Comparison of ENCODE assay signal across 15 cellular contexts in genomic region chr6:165574770-165575549, GRCh38.
DNase-seq lines count a peak whose midpoint lies in the region; ATAC-seq and TF ChIP-seq lines count a peak whose summit lies in the region.
"Had no signal": no experiment of that assay in that cellular context is flagged by ENCODE, and none has a peak within 500 bp of the region (broad histone marks: within the 10 kb centered on the region; RNA-seq: fewer than 3 reads in every experiment).

No MANE protein-coding gene starts in this region.

- H3K9ac ChIP-seq in endodermal cell (ENCODE audit: extremely low read depth, low read length, poor library complexity, severe bottlenecking) = no peak overlapping the region

- no peak overlapping the region for H3K27ac ChIP-seq in GM23338 (ENCODE audit: low read depth)
- H3K27ac ChIP-seq in endodermal cell (ENCODE audit: low read depth, low read length) = no peak overlapping the region
- peak overlapping the region in 3 of 4 donors; percentile 43 to 50 (median 49) for H3K27ac ChIP-seq in gastrocnemius medialis

- no peaks in the 10 kb centered on the region for H3K9me3 Mint-ChIP-seq in GM23338
- H3K9me3 Mint-ChIP-seq in endodermal cell = peaks cover 2% of the 10 kb centered on the region
- H3K9me3 Mint-ChIP-seq: neural crest cell; stimulated activated naive B cell treated with anti-CD40 and anti-IgM and Interleukin-4, amounts not matched to agents 10 μg/mL and 1 μg/mL and 100 μg/mL, for 72 hours had no signal

- peaks cover 10% of the 10 kb centered on the region for H3K9me2 ChIP-seq in GM23338 (ENCODE audit: insufficient read depth)

- H3F3A ChIP-seq in GM23338 (replicated peaks; ENCODE audit: low read depth) = no peaks in the 10 kb centered on the region

- H3K4me3 Mint-ChIP-seq in GM23338 (no peak overlapping the region), endodermal cell (no peak overlapping the region)
- H3K4me3 Mint-ChIP-seq: neural crest cell; stimulated activated naive B cell treated with anti-CD40 and anti-IgM and Interleukin-4, amounts not matched to agents 10 μg/mL and 1 μg/mL and 100 μg/mL, for 72 hours had no signal

- intact Hi-C loops in gastrocnemius medialis (cut with DNase I; ENCODE audit: low total_unique reads) = no loop called here
- intact Hi-C loops in head of caudate nucleus (cut with DNase I) = no loop called here

- H3K4me1 Mint-ChIP-seq in GM23338 = peaks cover 2% of the 10 kb centered on the region; the same call in 2 of the 3 replicates
- H3K4me1 Mint-ChIP-seq in endodermal cell = peaks cover 22% of the 10 kb centered on the region

- TF ChIP-seq CTCF in GM23338 (conservative IDR thresholded peaks at IDR 0.05; ENCODE audit: low read depth in 2 of 2) = no peak
- TF ChIP-seq CTCF in endodermal cell (conservative IDR thresholded peaks at IDR 0.05) = no peak
- no peak for TF ChIP-seq CTCF in gastrocnemius medialis (IDR thresholded peaks at IDR 0.05 in 4 of 5, conservative IDR thresholded peaks at IDR 0.05 in 1 of 5)

- H3K27ac Mint-ChIP-seq in GM23338 (no peak overlapping the region), endodermal cell (no peak overlapping the region)
- H3K27ac Mint-ChIP-seq: stimulated activated naive B cell treated with anti-CD40 and anti-IgM and Interleukin-4, amounts not matched to agents 10 μg/mL and 1 μg/mL and 100 μg/mL, for 72 hours had no signal

- no peak overlapping the region for H2AFZ ChIP-seq in GM23338

- H3K27me3 Mint-ChIP-seq in GM23338 (ENCODE audit: insufficient read depth, low read depth, poor library complexity) (no peaks in the 10 kb centered on the region), endodermal cell (ENCODE audit: insufficient read depth) (no peaks in the 10 kb centered on the region)
- H3K27me3 Mint-ChIP-seq: stimulated activated naive B cell treated with anti-CD40 and anti-IgM and Interleukin-4, amounts not matched to agents 10 μg/mL and 1 μg/mL and 100 μg/mL, for 72 hours had no signal

- H3K36me3 ChIP-seq in GM23338 (ENCODE audit: insufficient read depth) (no peaks in the 10 kb centered on the region), endodermal cell (ENCODE audit: control insufficient read depth, insufficient read depth, low read length) (peaks cover 10% of the 10 kb centered on the region), gastrocnemius medialis (no peaks in the 10 kb centered on the region)
- H3K36me3 ChIP-seq: esophagus muscularis mucosa had no signal

- 57 to 79% methylated on average over 3 to 4 of the region's 4 CpGs for WGBS in endodermal cell (ENCODE audit: insufficient coverage in 1 of 2, insufficient read length in 1 of 2), 2 experiments

- no peaks in the 10 kb centered on the region for H3K79me2 ChIP-seq in GM23338 (replicated peaks; ENCODE audit: insufficient read depth)

- H3K9me3 ChIP-seq in endodermal cell (ENCODE audit: control insufficient read depth, low read length) = peaks cover 18% of the 10 kb centered on the region
- H3K9me3 ChIP-seq in gastrocnemius medialis = no peaks in the 10 kb centered on the region
- H3K9me3 ChIP-seq: esophagus muscularis mucosa had no signal

- in situ Hi-C loops in gastrocnemius medialis (cut with MboI; ENCODE audit: low sequenced_read_pairs in 4 of 4) = no loop called here

- no peak overlapping the region for H3K4me2 ChIP-seq in GM23338

- no peaks in the 10 kb centered on the region for H4K20me1 ChIP-seq in GM23338 (replicated peaks; ENCODE audit: insufficient read depth)

- H3K4me1 ChIP-seq in GM23338 (ENCODE audit: insufficient read depth) = no peaks in the 10 kb centered on the region
- peaks cover 18% of the 10 kb centered on the region for H3K4me1 ChIP-seq in endodermal cell (ENCODE audit: control insufficient read depth, insufficient read depth, low read length)
- H3K4me1 ChIP-seq in gastrocnemius medialis = no peaks in the 10 kb centered on the region

- peak; percentile 41; the same call in 1 of the 3 replicates for ATAC-seq in GM23338
- ATAC-seq in gastrocnemius medialis = peak in 1 of 2 donors; percentile 22
- ATAC-seq: stimulated activated naive B cell treated with anti-CD40 and anti-IgM and Interleukin-4, amounts not matched to agents 10 μg/mL and 1 μg/mL and 100 μg/mL, for 72 hours had no signal

- no peak overlapping the region for H3K4me3 ChIP-seq in GM23338
- H3K4me3 ChIP-seq in endodermal cell (ENCODE audit: low read length) = peak overlapping the region; percentile 59
- no peak overlapping the region for H3K4me3 ChIP-seq in gastrocnemius medialis
- H3K4me3 ChIP-seq: esophagus muscularis mucosa had no signal

- H3K36me3 Mint-ChIP-seq in GM23338 (ENCODE audit: low read depth) (no peaks in the 10 kb centered on the region), endodermal cell (ENCODE audit: low read depth) (peaks cover 3% of the 10 kb centered on the region)
- H3K36me3 Mint-ChIP-seq: stimulated activated naive B cell treated with anti-CD40 and anti-IgM and Interleukin-4, amounts not matched to agents 10 μg/mL and 1 μg/mL and 100 μg/mL, for 72 hours had no signal

- no peaks in the 10 kb centered on the region for H3K27me3 ChIP-seq in GM23338 (ENCODE audit: insufficient read depth)
- no peaks in the 10 kb centered on the region for H3K27me3 ChIP-seq in endodermal cell (ENCODE audit: control insufficient read depth, insufficient read depth, low read length, poor library complexity, severe bottlenecking)
- no peaks in the 10 kb centered on the region for H3K27me3 ChIP-seq in gastrocnemius medialis
- H3K27me3 ChIP-seq: esophagus muscularis mucosa had no signal

- TF ChIP-seq POLR2A in gastrocnemius medialis (IDR thresholded peaks at IDR 0.05) = no peak

- DNase-seq in GM23338 (ENCODE audit: low spot score) (no peak), LHCN-M2 (ENCODE audit: low read depth) (peak; percentile 39), endodermal cell (no peak), gastrocnemius medialis (no peak), NCI-H2196 (lab: John Stamatoyannopoulos, UW; ENCODE audit: unreplicated experiment) (no peak), ecto neural progenitor cell (ENCODE audit: low spot score) (no peak), putamen (ENCODE audit: low spot score) (no peak), head of caudate nucleus (no peak)
- DNase-seq: activated CD8-positive, alpha-beta memory T cell treated with anti-CD3 and anti-CD28 coated beads, Interleukin-2, amount 50 U/mL, for 48 hours; anterior cingulate cortex; NCI-H2029 treated with DMSO at 0.1 percent for 48 hours; stimulated activated CD4-positive, alpha-beta T cell treated with anti-CD3 and anti-CD28 coated beads, Interleukin-2, amount 100 ng/mL, for 24 hours; stimulated activated naive B cell treated with anti-CD40 and anti-IgM and Interleukin-4, amounts not matched to agents 10 μg/mL and 1 μg/mL and 100 μg/mL, for 72 hours had no signal

TF ChIP-seq in GM23338, 12 proteins besides CTCF, POLR2A, EP300 and RAD21 (continues in another document):
- TF ChIP-seq EZH2 (IDR thresholded peaks at IDR 0.05; ENCODE audit: low read depth, unreplicated experiment) (no peak), NANOG (IDR thresholded peaks at IDR 0.05; ENCODE audit: borderline replicate concordance) (no peak), JUNB (IDR thresholded peaks at IDR 0.05; ENCODE audit: unreplicated experiment) (no peak), POLR2AphosphoS5 (IDR thresholded peaks at IDR 0.05; ENCODE audit: low read depth) (no peak), STAT1 (IDR thresholded peaks at IDR 0.05; ENCODE audit: unreplicated experiment) (no peak), CREB1 (CRISPR knock-in tag; IDR thresholded peaks at IDR 0.05; ENCODE audit: low read depth) (no peak)

Comparison
In these comparisons a context has a peak if more than half of its experiments do, and no peak if none do; other contexts are left out.
1. H3K27ac ChIP-seq: peak in gastrocnemius medialis (3 of 4); none in GM23338 (single experiment) and endodermal cell (single experiment).